Comparison of ENCODE assay signal across 16 cellular contexts in the genomic region with DNA sequence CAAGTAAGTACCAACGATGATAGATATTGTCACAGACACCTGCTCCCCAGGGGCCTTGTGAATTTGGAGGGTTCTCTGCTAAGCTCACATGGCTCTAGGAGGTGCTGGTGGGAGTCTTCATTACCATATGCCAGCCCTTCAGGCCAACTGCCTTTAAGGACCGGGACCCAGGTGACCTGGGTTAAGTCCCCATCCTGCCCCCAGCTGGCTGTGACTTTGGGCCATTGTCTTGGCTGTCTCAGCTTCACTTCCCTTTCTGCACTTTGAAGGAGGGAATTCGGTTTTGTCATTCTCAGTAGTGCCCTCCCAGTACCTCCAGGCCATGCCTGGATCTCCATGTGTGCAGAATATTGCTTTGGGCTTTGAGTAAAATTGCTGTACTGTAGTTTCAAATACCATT.
DNase-seq lines count a peak whose midpoint lies in the region; ATAC-seq and TF ChIP-seq lines count a peak whose summit lies in the region.
"Had no signal": no experiment of that assay in that cellular context is flagged by ENCODE, and none has a peak within 500 bp of the region (broad histone marks: within the 10 kb centered on the region; RNA-seq: fewer than 3 reads in every experiment).

No MANE protein-coding gene starts in this region.

- no peak overlapping the region for H2AFZ ChIP-seq in GM23338

- intact Hi-C loops in CD4-positive, alpha-beta memory T cell (cut with micrococcal nuclease), result no loop called here
- intact Hi-C loops in activated T-helper 2 cell treated with anti-CD3 and anti-CD28 coated beads, Interferon-gamma antibody, Interleukin-2, Interleukin-4, amounts not matched to agents 10 μg/mL and 5 μg/mL and 100 μg/mL, durations not matched to agents 14 hours and 24 hours and 36 hours (cut with micrococcal nuclease), result loop anchor here (10.0 kb wide), 1 partner anchor 428 kb away; no protein-coding TSS in a partner anchor

- peak overlapping the region; percentile 81 for H3K27ac ChIP-seq in CD4-positive, alpha-beta memory T cell (ENCODE audit: low read depth, low read length)
- H3K27ac ChIP-seq in GM23338 (ENCODE audit: low read depth), result 0 out of 2 replicates have a peak overlapping the region, but pooled peaks have one; percentile 32
- H3K27ac ChIP-seq: pancreas, VCaP had no signal

- no peak for DNase-seq in CD4-positive, alpha-beta memory T cell
- DNase-seq in GM23338 (ENCODE audit: low spot score), result no peak
- no peak for DNase-seq in activated T-helper 2 cell treated with anti-CD3 and anti-CD28 coated beads, Interferon-gamma antibody, Interleukin-2, Interleukin-4, amounts not matched to agents 10 μg/mL and 5 μg/mL and 100 μg/mL, durations not matched to agents 14 hours and 24 hours and 36 hours (ENCODE audit: low spot score)
- DNase-seq in natural killer cell treated with Interleukin-12 subunit alpha and Interleukin-12 subunit beta and Interleukin-15 and Interleukin-18, amount 100 ng/mL, for 72 hours (ENCODE audit: low spot score), result no peak
- no peak for DNase-seq in NCI-H146 (lab: John Stamatoyannopoulos, UW)
- no peak for DNase-seq in pons (ENCODE audit: low spot score)
- DNase-seq: activated naive CD4-positive, alpha-beta T cell treated with anti-CD3 and anti-CD28 coated beads, Interleukin-2, amount 10 ng/mL, durations not matched to agents 7 days and 5 days; DMS79; KG1; NCI-H2171 treated with DMSO at 0.1 percent for 48 hours; pancreas; RPMI8226; stimulated activated CD4-positive, alpha-beta T cell treated with anti-CD3 and anti-CD28 coated beads, Interleukin-1b, Interleukin-23, amount 100 ng/mL, for 48 hours; stimulated activated naive CD4-positive, alpha-beta T cell treated with Interleukin-2 at 50 U/mL for 16 hours had no signal

- ATAC-seq in GM23338, result no peak
- ATAC-seq in natural killer cell treated with Interleukin-12 subunit alpha and Interleukin-12 subunit beta and Interleukin-15 and Interleukin-18, amount 100 ng/mL, for 72 hours, result no peak
- ATAC-seq in HG02970 (IDR thresholded peaks at IDR 0.05; ENCODE audit: low FRiP score, unreplicated experiment), result no peak
- ATAC-seq: pancreas had no signal

- no peaks in the 10 kb centered on the region for H3K9me3 ChIP-seq in CD4-positive, alpha-beta memory T cell (ENCODE audit: control insufficient read depth in 1 of 2, low read length in 2 of 2)
- H3K9me3 ChIP-seq: pancreas had no signal

- H3K9me2 ChIP-seq in GM23338 (ENCODE audit: insufficient read depth), result no peaks in the 10 kb centered on the region

- H3K27me3 Mint-ChIP-seq in CD4-positive, alpha-beta memory T cell, result no peaks in the 10 kb centered on the region
- no peaks in the 10 kb centered on the region for H3K27me3 Mint-ChIP-seq in GM23338 (ENCODE audit: insufficient read depth, low read depth, poor library complexity)
- H3K27me3 Mint-ChIP-seq in activated T-helper 2 cell treated with anti-CD3 and anti-CD28 coated beads, Interferon-gamma antibody, Interleukin-2, Interleukin-4, amounts not matched to agents 10 μg/mL and 5 μg/mL and 100 μg/mL, durations not matched to agents 14 hours and 24 hours and 36 hours (ENCODE audit: low read depth), result no peaks in the 10 kb centered on the region
- H3K27me3 Mint-ChIP-seq in natural killer cell treated with Interleukin-12 subunit alpha and Interleukin-12 subunit beta and Interleukin-15 and Interleukin-18, amount 100 ng/mL, for 72 hours, result no peaks in the 10 kb centered on the region
- H3K27me3 Mint-ChIP-seq: activated naive CD4-positive, alpha-beta T cell treated with anti-CD3 and anti-CD28 coated beads, Interleukin-2, amount 10 ng/mL, durations not matched to agents 7 days and 5 days had no signal

- H3K4me1 ChIP-seq in CD4-positive, alpha-beta memory T cell (ENCODE audit: insufficient read depth, low read length), result peaks cover 44% of the 10 kb centered on the region
- H3K4me1 ChIP-seq in GM23338 (ENCODE audit: insufficient read depth), result no peaks in the 10 kb centered on the region

- no peak for TF ChIP-seq CTCF in GM23338 (conservative IDR thresholded peaks at IDR 0.05; ENCODE audit: low read depth in 2 of 2)

- peak overlapping the region; percentile 86 to 97 (median 95) for H3K27ac Mint-ChIP-seq in CD4-positive, alpha-beta memory T cell
- no peak overlapping the region for H3K27ac Mint-ChIP-seq in GM23338
- H3K27ac Mint-ChIP-seq in activated T-helper 2 cell treated with anti-CD3 and anti-CD28 coated beads, Interferon-gamma antibody, Interleukin-2, Interleukin-4, amounts not matched to agents 10 μg/mL and 5 μg/mL and 100 μg/mL, durations not matched to agents 14 hours and 24 hours and 36 hours, result peak overlapping the region; percentile 77
- H3K27ac Mint-ChIP-seq in natural killer cell treated with Interleukin-12 subunit alpha and Interleukin-12 subunit beta and Interleukin-15 and Interleukin-18, amount 100 ng/mL, for 72 hours, result peak overlapping the region; percentile 83 to 89

- CTCF ChIA-PET in CD4-positive, alpha-beta memory T cell (lab: Charles Lee; ENCODE audit: partially characterized antibody), result interaction anchor here (1.8 to 3.3 kb wide), 3 partner anchors 12 to 126 kb away, joined by 6 to 20 read pairs (median 9); no protein-coding TSS in a partner anchor

- H3K4me3 ChIP-seq in CD4-positive, alpha-beta memory T cell (ENCODE audit: low read length in 2 of 2), result no peak overlapping the region
- no peak overlapping the region for H3K4me3 ChIP-seq in GM23338
- H3K4me3 ChIP-seq: pancreas had no signal

- no peaks in the 10 kb centered on the region for H3K9me3 Mint-ChIP-seq in CD4-positive, alpha-beta memory T cell
- no peaks in the 10 kb centered on the region for H3K9me3 Mint-ChIP-seq in GM23338
- H3K9me3 Mint-ChIP-seq in activated T-helper 2 cell treated with anti-CD3 and anti-CD28 coated beads, Interferon-gamma antibody, Interleukin-2, Interleukin-4, amounts not matched to agents 10 μg/mL and 5 μg/mL and 100 μg/mL, durations not matched to agents 14 hours and 24 hours and 36 hours, result no peaks in the 10 kb centered on the region
- H3K9me3 Mint-ChIP-seq in natural killer cell treated with Interleukin-12 subunit alpha and Interleukin-12 subunit beta and Interleukin-15 and Interleukin-18, amount 100 ng/mL, for 72 hours, result no peaks in the 10 kb centered on the region
- H3K9me3 Mint-ChIP-seq: activated naive CD4-positive, alpha-beta T cell treated with anti-CD3 and anti-CD28 coated beads, Interleukin-2, amount 10 ng/mL, durations not matched to agents 7 days and 5 days had no signal

- no peak overlapping the region for H3K4me3 Mint-ChIP-seq in CD4-positive, alpha-beta memory T cell
- no peak overlapping the region for H3K4me3 Mint-ChIP-seq in GM23338
- H3K4me3 Mint-ChIP-seq in activated T-helper 2 cell treated with anti-CD3 and anti-CD28 coated beads, Interferon-gamma antibody, Interleukin-2, Interleukin-4, amounts not matched to agents 10 μg/mL and 5 μg/mL and 100 μg/mL, durations not matched to agents 14 hours and 24 hours and 36 hours (ENCODE audit: low read depth), result no peak overlapping the region
- H3K4me3 Mint-ChIP-seq in natural killer cell treated with Interleukin-12 subunit alpha and Interleukin-12 subunit beta and Interleukin-15 and Interleukin-18, amount 100 ng/mL, for 72 hours, result no peak overlapping the region
- H3K4me3 Mint-ChIP-seq: activated naive CD4-positive, alpha-beta T cell treated with anti-CD3 and anti-CD28 coated beads, Interleukin-2, amount 10 ng/mL, durations not matched to agents 7 days and 5 days had no signal

- H3K36me3 ChIP-seq in CD4-positive, alpha-beta memory T cell (ENCODE audit: insufficient read depth, low read length), result peaks cover 35% of the 10 kb centered on the region
- peaks cover 19% of the 10 kb centered on the region for H3K36me3 ChIP-seq in GM23338 (ENCODE audit: insufficient read depth)

- H3K4me1 Mint-ChIP-seq in CD4-positive, alpha-beta memory T cell, result peaks cover 36 to 54% (median 45%) of the 10 kb centered on the region in 4 donors
- H3K4me1 Mint-ChIP-seq in GM23338, result peaks cover 13% of the 10 kb centered on the region; the same call in 2 of the 3 replicates
- H3K4me1 Mint-ChIP-seq in activated T-helper 2 cell treated with anti-CD3 and anti-CD28 coated beads, Interferon-gamma antibody, Interleukin-2, Interleukin-4, amounts not matched to agents 10 μg/mL and 5 μg/mL and 100 μg/mL, durations not matched to agents 14 hours and 24 hours and 36 hours (ENCODE audit: low read depth), result peaks cover 52% of the 10 kb centered on the region
- H3K4me1 Mint-ChIP-seq in natural killer cell treated with Interleukin-12 subunit alpha and Interleukin-12 subunit beta and Interleukin-15 and Interleukin-18, amount 100 ng/mL, for 72 hours (ENCODE audit: low read depth in 2 of 2), result peaks cover 52 to 54% of the 10 kb centered on the region in 2 donors

- POLR2A ChIA-PET in CD4-positive, alpha-beta memory T cell (lab: Charles Lee; ENCODE audit: partially characterized antibody), result interaction anchor here (1.1 to 1.9 kb wide), 2 partner anchors 46 to 126 kb away, joined by 3 to 4 read pairs; no protein-coding TSS in a partner anchor

- H3K27me3 ChIP-seq in CD4-positive, alpha-beta memory T cell (ENCODE audit: insufficient read depth, low read length), result no peaks in the 10 kb centered on the region
- H3K27me3 ChIP-seq in GM23338 (ENCODE audit: insufficient read depth), result no peaks in the 10 kb centered on the region
- H3K27me3 ChIP-seq: pancreas had no signal

- no peaks in the 10 kb centered on the region for H3F3A ChIP-seq in GM23338 (replicated peaks; ENCODE audit: low read depth)

- H3K4me2 ChIP-seq in GM23338, result no peak overlapping the region

- peaks cover 12% of the 10 kb centered on the region for H3K79me2 ChIP-seq in GM23338 (replicated peaks; ENCODE audit: insufficient read depth)

- peaks cover 46 to 59% of the 10 kb centered on the region in 2 donors for H3K36me3 Mint-ChIP-seq in CD4-positive, alpha-beta memory T cell
- peaks cover 50% of the 10 kb centered on the region for H3K36me3 Mint-ChIP-seq in GM23338 (ENCODE audit: low read depth)
- H3K36me3 Mint-ChIP-seq in activated T-helper 2 cell treated with anti-CD3 and anti-CD28 coated beads, Interferon-gamma antibody, Interleukin-2, Interleukin-4, amounts not matched to agents 10 μg/mL and 5 μg/mL and 100 μg/mL, durations not matched to agents 14 hours and 24 hours and 36 hours (ENCODE audit: low read depth), result peaks cover 67% of the 10 kb centered on the region
- H3K36me3 Mint-ChIP-seq in natural killer cell treated with Interleukin-12 subunit alpha and Interleukin-12 subunit beta and Interleukin-15 and Interleukin-18, amount 100 ng/mL, for 72 hours, result peaks cover 11% of the 10 kb centered on the region

- H4K20me1 ChIP-seq in GM23338 (replicated peaks; ENCODE audit: insufficient read depth), result peaks cover 18% of the 10 kb centered on the region

TF ChIP-seq in GM23338, 12 proteins besides CTCF, POLR2A, EP300 and RAD21 (continues in another document):
- TF ChIP-seq STAT1 (IDR thresholded peaks at IDR 0.05; ENCODE audit: unreplicated experiment), result no peak
- TF ChIP-seq POLR2AphosphoS5 (IDR thresholded peaks at IDR 0.05; ENCODE audit: low read depth), result no peak
- TF ChIP-seq ZNF114 (CRISPR knock-in tag; IDR thresholded peaks at IDR 0.05), result no peak
- TF ChIP-seq NANOG (IDR thresholded peaks at IDR 0.05; ENCODE audit: borderline replicate concordance), result no peak
- TF ChIP-seq JUNB (IDR thresholded peaks at IDR 0.05; ENCODE audit: unreplicated experiment), result no peak
- no peak for TF ChIP-seq EZH2phosphoT487 (IDR thresholded peaks at IDR 0.05; ENCODE audit: unreplicated experiment)
